Comparison of ENCODE assay signal across 12 cellular contexts in genomic region chr15:87609474-87609873, GRCh38.
DNase-seq lines count a peak whose midpoint lies in the region; ATAC-seq and TF ChIP-seq lines count a peak whose summit lies in the region.
"Had no signal": no experiment of that assay in that cellular context is flagged by ENCODE, and none has a peak within 500 bp of the region (broad histone marks: within the 10 kb centered on the region; RNA-seq: fewer than 3 reads in every experiment).

No MANE protein-coding gene starts in this region.

- H3K36me3 ChIP-seq in mucosa of descending colon (ENCODE audit: low read depth): no peaks in the 10 kb centered on the region

- intact Hi-C loops in mucosa of descending colon (cut with DNase I, micrococcal nuclease): no loop called here

- peak; percentile 35 for ATAC-seq in mucosa of descending colon
- no peak for ATAC-seq in HG02981 (IDR thresholded peaks at IDR 0.05; ENCODE audit: unreplicated experiment)

- no peaks in the 10 kb centered on the region for H3K4me1 ChIP-seq in mucosa of descending colon (ENCODE audit: low read depth)

- no peak overlapping the region for H3K4me3 ChIP-seq in AG10803 (ENCODE audit: low read length)
- no peak overlapping the region for H3K4me3 ChIP-seq in epithelial cell of esophagus (ENCODE audit: low read length)
- H3K4me3 ChIP-seq in mucosa of descending colon: no peak overlapping the region

- DNase-seq in AG10803 (ENCODE audit: low read depth): peak; percentile 92
- DNase-seq in NCI-H460 (ENCODE audit: extremely low read depth, low read depth): peak; percentile 60
- DNase-seq in epithelial cell of esophagus (ENCODE audit: low read depth): peak; percentile 45
- DNase-seq in mucosa of descending colon: no peak
- no peak for DNase-seq in NCI-H1436 treated with DMSO at 0.1 percent for 48 hours (lab: John Stamatoyannopoulos, UW)
- no peak for DNase-seq in NCI-H2081 (lab: John Stamatoyannopoulos, UW)
- no peak for DNase-seq in NCI-H526 (lab: John Stamatoyannopoulos, UW)
- DNase-seq: activated naive CD8-positive, alpha-beta T cell treated with anti-CD3 and anti-CD28 coated beads, Interleukin-2, amount 10 ng/mL, durations not matched to agents 7 days and 5 days; CD8-positive, alpha-beta memory T cell; NCI-H1092 treated with DMSO at 0.1 percent for 48 hours; stimulated activated CD4-positive, alpha-beta T cell treated with anti-CD3 and anti-CD28 coated beads, Interleukin-4, amount 100 ng/mL, for 1 hour had no signal

- H3K9me3 ChIP-seq in mucosa of descending colon: no peaks in the 10 kb centered on the region

- TF ChIP-seq CTCF in AG10803 (conservative IDR thresholded peaks at IDR 0.05; ENCODE audit: low read length) (no peak), epithelial cell of esophagus (IDR thresholded peaks at IDR 0.05; ENCODE audit: insufficient read depth, low read depth, low read length, missing control alignments) (no peak), mucosa of descending colon (IDR thresholded peaks at IDR 0.05) (no peak)

Comparison
In these comparisons a context has a peak if more than half of its experiments do, and no peak if none do; other contexts are left out.
1. DNase-seq: peak in AG10803 (single experiment), NCI-H460 (single experiment) and epithelial cell of esophagus (single experiment); none in mucosa of descending colon (0 of 3), NCI-H1436 treated with DMSO at 0.1 percent for 48 hours (single experiment), NCI-H2081 (0 of 2) and NCI-H526 (0 of 2).